Comparison of ENCODE assay signal across 1 cellular context in the genomic region with DNA sequence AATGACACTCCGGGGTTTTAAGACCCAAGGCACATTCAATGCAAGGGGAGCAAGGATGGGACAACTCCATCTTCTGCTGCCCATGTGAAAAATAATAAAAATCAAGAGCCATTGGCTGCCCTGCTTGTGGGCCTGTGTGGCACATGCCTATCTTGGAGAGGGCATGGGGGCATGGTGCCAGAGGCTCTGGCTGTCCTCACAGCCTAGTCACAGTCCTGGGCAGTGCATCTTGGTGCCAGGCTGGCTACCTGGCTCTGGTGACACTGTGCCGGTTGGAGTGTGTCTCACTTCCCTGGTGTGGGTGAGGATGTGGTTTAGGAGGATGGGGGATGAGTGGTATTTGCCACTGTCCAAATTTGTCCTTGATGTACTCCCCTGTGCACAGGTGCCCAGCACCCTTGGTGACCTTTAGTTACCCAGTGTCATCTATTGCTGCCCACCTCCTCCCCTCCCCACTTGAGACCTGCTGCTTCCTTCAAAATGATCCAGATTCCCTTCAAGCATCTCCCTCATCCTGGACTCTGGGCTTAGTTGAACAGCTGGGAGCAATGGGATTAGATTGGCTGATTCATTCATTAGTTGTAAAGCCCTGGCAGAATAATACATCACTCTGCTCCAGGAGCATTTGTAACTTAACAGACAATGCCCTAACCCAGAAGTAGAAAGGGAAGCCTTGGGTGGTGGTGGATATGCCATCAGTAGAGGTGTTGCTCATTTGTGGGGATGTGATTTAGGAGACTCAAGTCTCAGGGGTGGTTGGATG.
TF ChIP-seq lines count a peak whose summit lies in the region.

No MANE protein-coding gene starts in this region.

TF ChIP-seq in HEK293, 187 proteins besides CTCF, POLR2A, EP300 and RAD21 (continued from another document):
- TF ChIP-seq, protein P1, sequence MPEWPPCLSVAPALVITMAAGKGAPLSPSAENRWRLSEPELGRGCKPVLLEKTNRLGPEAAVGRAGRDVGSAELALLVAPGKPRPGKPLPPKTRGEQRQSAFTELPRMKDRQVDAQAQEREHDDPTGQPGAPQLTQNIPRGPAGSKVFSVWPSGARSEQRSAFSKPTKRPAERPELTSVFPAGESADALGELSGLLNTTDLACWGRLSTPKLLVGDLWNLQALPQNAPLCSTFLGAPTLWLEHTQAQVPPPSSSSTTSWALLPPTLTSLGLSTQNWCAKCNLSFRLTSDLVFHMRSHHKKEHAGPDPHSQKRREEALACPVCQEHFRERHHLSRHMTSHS (tag by site-specific recombination; IDR thresholded peaks at IDR 0.05) = no peak
- no peak for TF ChIP-seq ZNF132 (tag by site-specific recombination; IDR thresholded peaks at IDR 0.05; ENCODE audit: borderline replicate concordance)
- TF ChIP-seq ZSCAN23 (tag by site-specific recombination; IDR thresholded peaks at IDR 0.05) = no peak
TF ChIP-seq in HEK293: peak in this region for 1.
